19 cellular contexts compared by ENCODE assay signal in genomic region chr9:133440884-133441283, GRCh38. TPM values are rescaled to one million over a fixed set of nuclear protein-coding genes. Genes with fewer than 3 reads are reported as not detected.
DNase-seq lines count a peak whose midpoint lies in the region; ATAC-seq, FAIRE-seq and TF ChIP-seq lines count a peak whose summit lies in the region.
"Had no signal": no experiment of that assay in that cellular context is flagged by ENCODE, and none has a peak within 500 bp of the region (broad histone marks: within the 10 kb centered on the region; RNA-seq: fewer than 3 reads in every experiment).

No MANE protein-coding gene starts in this region.

- CTCF ChIA-PET in activated CD4-positive, alpha-beta T cell treated with anti-CD3 and anti-CD28 coated beads for 36 hours (lab: Charles Lee), result no interaction called here
- CTCF ChIA-PET in K562 (lab: Yijun Ruan, JAX; ENCODE audit: low intra/inter-chr PET ratio), result no interaction called here

- no peak for TF ChIP-seq CTCF in K562 (IDR thresholded peaks at IDR 0.05 in 2 of 3, conservative IDR thresholded peaks at IDR 0.05 in 1 of 3; ENCODE audit: insufficient read depth in 2 of 3, low read depth in 1 of 3, low read length in 3 of 3)

- no peaks in the 10 kb centered on the region for H3K27me3 Mint-ChIP-seq in activated CD4-positive, alpha-beta T cell treated with anti-CD3 and anti-CD28 coated beads for 36 hours
- H3K27me3 Mint-ChIP-seq in stimulated activated naive B cell treated with anti-CD40 and anti-IgM and Interleukin-4, amounts not matched to agents 10 μg/mL and 1 μg/mL and 100 μg/mL, for 72 hours, result no peaks in the 10 kb centered on the region
- H3K27me3 Mint-ChIP-seq: activated T-cell treated with anti-CD3 and anti-CD28 coated beads, Interleukin-2, amount 50 U/mL, for 24 hours; type B pancreatic cell had no signal

- H3K36me3 ChIP-seq in K562 (ENCODE audit: control insufficient read depth, insufficient read depth, low read length), result no peaks in the 10 kb centered on the region
- no peaks in the 10 kb centered on the region for H3K36me3 ChIP-seq in small intestine (ENCODE audit: control insufficient read depth in 2 of 2, insufficient read depth in 2 of 2, low read length in 2 of 2)

- H3K9me3 Mint-ChIP-seq in activated CD4-positive, alpha-beta T cell treated with anti-CD3 and anti-CD28 coated beads for 36 hours (ENCODE audit: low read depth), result no peaks in the 10 kb centered on the region
- no peaks in the 10 kb centered on the region for H3K9me3 Mint-ChIP-seq in stimulated activated naive B cell treated with anti-CD40 and anti-IgM and Interleukin-4, amounts not matched to agents 10 μg/mL and 1 μg/mL and 100 μg/mL, for 72 hours
- H3K9me3 Mint-ChIP-seq: activated T-cell treated with anti-CD3 and anti-CD28 coated beads, Interleukin-2, amount 50 U/mL, for 24 hours; type B pancreatic cell had no signal

- peaks cover 20% of the 10 kb centered on the region; the same call in 1 of the 2 replicates for H4K20me1 ChIP-seq in K562 (replicated peaks; ENCODE audit: control insufficient read depth, insufficient read depth, low read length)

- H3K27ac Mint-ChIP-seq in activated CD4-positive, alpha-beta T cell treated with anti-CD3 and anti-CD28 coated beads for 36 hours, result no peak overlapping the region
- peak overlapping the region; percentile 89 for H3K27ac Mint-ChIP-seq in stimulated activated naive B cell treated with anti-CD40 and anti-IgM and Interleukin-4, amounts not matched to agents 10 μg/mL and 1 μg/mL and 100 μg/mL, for 72 hours
- H3K27ac Mint-ChIP-seq: activated T-cell treated with anti-CD3 and anti-CD28 coated beads, Interleukin-2, amount 50 U/mL, for 24 hours; type B pancreatic cell had no signal

- H3K4me1 Mint-ChIP-seq in activated CD4-positive, alpha-beta T cell treated with anti-CD3 and anti-CD28 coated beads for 36 hours, result no peaks in the 10 kb centered on the region
- H3K4me1 Mint-ChIP-seq in stimulated activated naive B cell treated with anti-CD40 and anti-IgM and Interleukin-4, amounts not matched to agents 10 μg/mL and 1 μg/mL and 100 μg/mL, for 72 hours, result peaks cover 33 to 41% of the 10 kb centered on the region in 2 donors

- no peak for TF ChIP-seq RAD21 in K562 (CRISPR knock-in tag; conservative IDR thresholded peaks at IDR 0.05 in 1 of 2, IDR thresholded peaks at IDR 0.05 in 1 of 2)

- no peaks in the 10 kb centered on the region for H3K79me2 ChIP-seq in K562 (ENCODE audit: control insufficient read depth, insufficient read depth, low read length)

- no peak for FAIRE-seq in K562 (lab: Jason Lieb, UNC)
- FAIRE-seq in small intestine (lab: Jason Lieb, UNC), result no peak
- FAIRE-seq: H54 had no signal

- WGBS in K562 (ENCODE audit: insufficient coverage, low coverage, missing lambda C conversion rate), result 21% methylated on average over 12 of the region's 12 CpGs
- WGBS in small intestine, 3 donors, result 91 to 96% (median 93%) methylated on average over 12 of the region's 12 CpGs

- H3K27ac ChIP-seq in K562 (ENCODE audit: extremely low read depth, low read depth, low read length), result no peak overlapping the region
- H3K27ac ChIP-seq in small intestine (ENCODE audit: low read depth in 1 of 2, low read length in 1 of 2), result no peak overlapping the region
- H3K27ac ChIP-seq: 22Rv1 had no signal

- no peak for DNase-seq in activated CD4-positive, alpha-beta T cell treated with anti-CD3 and anti-CD28 coated beads for 36 hours
- DNase-seq in activated CD4-positive, alpha-beta T cell treated with anti-CD3 and anti-CD28 coated beads, Interleukin-2, amount 50 U/mL, for 48 hours, result no peak
- DNase-seq in K562 (ENCODE audit: extremely low read depth in 1 of 4, low spot score in 3 of 4) (peak in 2 of 4 experiments; percentile 33 to 36), small intestine (no peak), AG08395 (ENCODE audit: low spot score) (no peak), H4 (ENCODE audit: low spot score) (no peak)
- peak; percentile 42 for DNase-seq in stimulated activated naive B cell treated with anti-CD40 and anti-IgM and Interleukin-4, amounts not matched to agents 10 μg/mL and 1 μg/mL and 100 μg/mL, for 72 hours
- DNase-seq: activated CD4-positive, alpha-beta T cell treated with anti-CD3 and anti-CD28 coated beads, Interleukin-2, amount 50 U/mL, for 1 hour; activated T-cell treated with anti-CD3 and anti-CD28 coated beads, Interleukin-2, amount 50 U/mL, for 24 hours; caudate nucleus; effector CD4-positive, alpha-beta T cell; left colon; NCI-H1436 treated with DMSO at 0.1 percent for 48 hours; PC-3; stimulated activated naive CD4-positive, alpha-beta T cell had no signal

- no peak for TF ChIP-seq POLR2A in K562 (conservative IDR thresholded peaks at IDR 0.05)

- no peak overlapping the region for H2AFZ ChIP-seq in K562 (ENCODE audit: low read depth, low read length)

- H3K4me2 ChIP-seq in K562 (ENCODE audit: insufficient read depth, low read length), result no peak overlapping the region

- peaks cover 3% of the 10 kb centered on the region for H3K9me1 ChIP-seq in K562 (ENCODE audit: control insufficient read depth, insufficient read depth, low read length)

- no peaks in the 10 kb centered on the region for H3K36me3 Mint-ChIP-seq in activated CD4-positive, alpha-beta T cell treated with anti-CD3 and anti-CD28 coated beads for 36 hours (ENCODE audit: low read depth)
- peaks cover 0 to 2% of the 10 kb centered on the region in 2 donors for H3K36me3 Mint-ChIP-seq in stimulated activated naive B cell treated with anti-CD40 and anti-IgM and Interleukin-4, amounts not matched to agents 10 μg/mL and 1 μg/mL and 100 μg/mL, for 72 hours
- H3K36me3 Mint-ChIP-seq: type B pancreatic cell had no signal

- H3K4me3 ChIP-seq in K562 (no peak overlapping the region), small intestine (ENCODE audit: low read depth in 1 of 2, low read length in 2 of 2) (no peak overlapping the region)

- H3K9ac ChIP-seq in K562 (ENCODE audit: insufficient read depth in 1 of 2, low read depth in 2 of 2, low read length in 2 of 2), result no peak overlapping the region

- BruUV-seq in K562 (replicated peaks; lab: Mats Ljungman, UMichigan), result no TSS peak

- ATAC-seq in activated CD4-positive, alpha-beta T cell treated with anti-CD3 and anti-CD28 coated beads for 36 hours, result peak; percentile 32
- ATAC-seq in HG03378 (IDR thresholded peaks at IDR 0.05; ENCODE audit: unreplicated experiment) (peak; percentile 46), K562 (peak; percentile 52)
- peak; percentile 87 for ATAC-seq in stimulated activated naive B cell treated with anti-CD40 and anti-IgM and Interleukin-4, amounts not matched to agents 10 μg/mL and 1 μg/mL and 100 μg/mL, for 72 hours (replicated peaks)
- ATAC-seq: left colon, PC-3 had no signal

- POLR2A ChIA-PET in activated CD4-positive, alpha-beta T cell treated with anti-CD3 and anti-CD28 coated beads for 36 hours (lab: Charles Lee), result no interaction called here
- POLR2A ChIA-PET in K562 (lab: Yijun Ruan, JAX), result interaction anchor here (0.7 kb wide), 1 partner anchor 9 kb away, joined by 5 read pairs; no protein-coding TSS in a partner anchor

- H3K27me3 ChIP-seq in K562 (ENCODE audit: control insufficient read depth in 2 of 2, insufficient read depth in 2 of 2, low read length in 2 of 2), result peaks cover 59 to 99% of the 10 kb centered on the region in 2 experiments
- no peaks in the 10 kb centered on the region for H3K27me3 ChIP-seq in small intestine (ENCODE audit: control insufficient read depth in 2 of 2, insufficient read depth in 2 of 2, low read length in 2 of 2)

- TF ChIP-seq EP300 in K562 (IDR thresholded peaks at IDR 0.05; ENCODE audit: low read length), result no peak

- H3K4me1 ChIP-seq in K562 (replicated peaks in 1 of 2; ENCODE audit: control insufficient read depth in 2 of 2, insufficient read depth in 2 of 2, low read length in 2 of 2) (peaks cover 0 to 28% of the 10 kb centered on the region in 2 experiments; a peak in 2 of 5 replicates), small intestine (ENCODE audit: control insufficient read depth in 2 of 2, insufficient read depth in 1 of 2, low read depth in 1 of 2, low read length in 1 of 2) (no peaks in the 10 kb centered on the region)

- H3K9me3 ChIP-seq in K562 (replicated peaks; ENCODE audit: control insufficient read depth, insufficient read depth, low read depth, low read length) (no peaks in the 10 kb centered on the region), small intestine (ENCODE audit: control insufficient read depth, low read depth) (no peaks in the 10 kb centered on the region)

- intact Hi-C loops in activated CD4-positive, alpha-beta T cell treated with anti-CD3 and anti-CD28 coated beads for 36 hours (cut with DNase I, micrococcal nuclease), result no loop called here
- intact Hi-C loops in K562 (cut with micrococcal nuclease), result no loop called here

- no peak overlapping the region for H3K4me3 Mint-ChIP-seq in activated CD4-positive, alpha-beta T cell treated with anti-CD3 and anti-CD28 coated beads for 36 hours
- H3K4me3 Mint-ChIP-seq in stimulated activated naive B cell treated with anti-CD40 and anti-IgM and Interleukin-4, amounts not matched to agents 10 μg/mL and 1 μg/mL and 100 μg/mL, for 72 hours, result peak overlapping the region in 1 of 2 donors; percentile 42
- H3K4me3 Mint-ChIP-seq: activated T-cell treated with anti-CD3 and anti-CD28 coated beads, Interleukin-2, amount 50 U/mL, for 24 hours; type B pancreatic cell had no signal

- in situ Hi-C loops in K562 (cut with MboI), result no loop called here

RNA-seq across cellular contexts. Expression of gene ADAMTS13, which starts 18.7 kb away (rescaled TPM):
- total RNA-seq in activated CD4-positive, alpha-beta T cell treated with anti-CD3 and anti-CD28 coated beads for 36 hours, result 1 to 10 TPM; 1.7 to 2.5 TPM
- 0.51 and 1.4 TPM in 2 replicates for total RNA-seq in K562 (2011; cell fraction: chromatin; rRNA removed; ENCODE audit: low replicate concordance)
- 0.53 and 0.83 TPM in 2 replicates for total RNA-seq in K562 (2011; cell fraction: nucleolus; rRNA removed)
- total RNA-seq in K562 (2011; cell fraction: nucleoplasm; rRNA removed), result 0.44 and 1.4 TPM in 2 replicates
- total RNA-seq in K562 (2014; rRNA removed), result 0.04 TPM in 1 of 2 replicates, not detected in the other
- total RNA-seq in K562 (2014; rRNA removed; fragmentation: Illumina TruSeq; extraction: Trizol), result not detected in 2 replicates
- 0.04 TPM in 1 of 2 replicates, not detected in the other for total RNA-seq in K562 (2015; rRNA removed; fragmentation: Illumina TruSeq; extraction: Trizol)
- 0.07 TPM in 1 of 2 replicates, not detected in the other for total RNA-seq in K562 (2021)
- 0.16 and 0.20 TPM in 2 replicates for polyA plus RNA-seq in K562 (2011; rRNA removed)
- polyA plus RNA-seq in K562 (2011; cell fraction: cytosol; rRNA removed), result 0.10 and 0.16 TPM in 2 replicates
- 1.2 and 1.3 TPM in 2 replicates for polyA plus RNA-seq in K562 (2011; cell fraction: nucleus; rRNA removed)
- polyA plus RNA-seq in K562 (2012), result 0.29 and 1.0 TPM in 2 replicates
- 0.03 TPM in 1 of 2 replicates, not detected in the other for polyA plus RNA-seq in K562 (2014; fragmentation: Illumina TruSeq; extraction: Trizol)
- polyA plus RNA-seq in K562 (2014; fragmentation: Nextera tagmentation; extraction: Ambion mirVana), result not detected
- 0.04 and 0.26 TPM in 2 replicates for polyA plus RNA-seq in K562 (2014; rRNA removed)
- polyA minus RNA-seq in K562 (2011; rRNA and poly(A)+ RNA removed), result not detected in 2 replicates
- not detected in 2 replicates for polyA minus RNA-seq in K562 (2011; cell fraction: cytosol; rRNA and poly(A)+ RNA removed)
- polyA minus RNA-seq in K562 (2011; cell fraction: nucleus; rRNA and poly(A)+ RNA removed), result 0.33 and 0.40 TPM in 2 replicates
- 10 to 100 TPM in 1 of 3 donors, 1 to 10 TPM in 2; 2.4 to 16.8 (median 6.5) TPM for polyA plus RNA-seq in small intestine
- 0.06 and 0.12 TPM in 2 replicates for total RNA-seq in H4 (2014; rRNA removed; shearing (Covaris generic))

RNA-seq across cellular contexts. Expression of gene CACFD1, which starts 18.9 kb away (rescaled TPM):
- total RNA-seq in activated CD4-positive, alpha-beta T cell treated with anti-CD3 and anti-CD28 coated beads for 36 hours, result under 1 TPM; 0.87 to 0.90 TPM
- total RNA-seq in K562 (2011; cell fraction: chromatin; rRNA removed; ENCODE audit: low replicate concordance), result 2.9 and 4.1 TPM in 2 replicates
- total RNA-seq in K562 (2011; cell fraction: nucleolus; rRNA removed), result 3.4 and 4.7 TPM in 2 replicates
- 3.2 and 5.5 TPM in 2 replicates for total RNA-seq in K562 (2011; cell fraction: nucleoplasm; rRNA removed)
- total RNA-seq in K562 (2014; rRNA removed) (1.1 and 1.2 TPM in 2 replicates), K562 (2014; rRNA removed; fragmentation: Illumina TruSeq; extraction: Trizol) (0.11 and 0.13 TPM in 2 replicates), K562 (2015; rRNA removed; fragmentation: Illumina TruSeq; extraction: Trizol) (0.54 and 0.64 TPM in 2 replicates), K562 (2021) (1.4 and 1.8 TPM in 2 replicates)
- polyA plus RNA-seq in K562 (2011; rRNA removed) (0.87 and 1.2 TPM in 2 replicates), K562 (2014; fragmentation: Illumina TruSeq; extraction: Trizol) (0.16 and 0.37 TPM in 2 replicates), K562 (2014; fragmentation: Nextera tagmentation; extraction: Ambion mirVana) (not detected), K562 (2014; rRNA removed) (1.1 and 1.4 TPM in 2 replicates), small intestine (10 to 100 TPM; 27.0 to 30.8 (median 28.2) TPM)
- 0.77 and 1.1 TPM in 2 replicates for polyA plus RNA-seq in K562 (2011; cell fraction: cytosol; rRNA removed)
- 1.3 and 2.3 TPM in 2 replicates for polyA plus RNA-seq in K562 (2011; cell fraction: nucleus; rRNA removed)
- polyA plus RNA-seq in K562 (2012), result 0.89 and 3.8 TPM in 2 replicates
- 0.57 and 0.70 TPM in 2 replicates for polyA minus RNA-seq in K562 (2011; rRNA and poly(A)+ RNA removed)
- polyA minus RNA-seq in K562 (2011; cell fraction: cytosol; rRNA and poly(A)+ RNA removed), result 0.67 and 0.82 TPM in 2 replicates
- 1.7 and 1.8 TPM in 2 replicates for polyA minus RNA-seq in K562 (2011; cell fraction: nucleus; rRNA and poly(A)+ RNA removed)
- total RNA-seq in H4 (2014; rRNA removed; shearing (Covaris generic)), result 2.5 TPM in 2 replicates

RNA-seq across cellular contexts. Expression of gene REXO4, which starts 23.1 kb away (rescaled TPM):
- 10 to 100 TPM; 25.9 to 34.3 TPM for total RNA-seq in activated CD4-positive, alpha-beta T cell treated with anti-CD3 and anti-CD28 coated beads for 36 hours
- total RNA-seq in K562 (2011; cell fraction: chromatin; rRNA removed; ENCODE audit: low replicate concordance), result 33.3 and 49.1 TPM in 2 replicates
- 33.0 and 38.9 TPM in 2 replicates for total RNA-seq in K562 (2011; cell fraction: nucleolus; rRNA removed)
- total RNA-seq in K562 (2011; cell fraction: nucleoplasm; rRNA removed), result 25.6 and 35.8 TPM in 2 replicates
- 70.5 and 72.9 TPM in 2 replicates for total RNA-seq in K562 (2014; rRNA removed)
- 19.6 and 21.6 TPM in 2 replicates for total RNA-seq in K562 (2014; rRNA removed; fragmentation: Illumina TruSeq; extraction: Trizol)
- total RNA-seq in K562 (2015; rRNA removed; fragmentation: Illumina TruSeq; extraction: Trizol), result 31.1 and 31.3 TPM in 2 replicates
- 56.4 and 57.9 TPM in 2 replicates for total RNA-seq in K562 (2021)
- 23.9 and 29.2 TPM in 2 replicates for polyA plus RNA-seq in K562 (2011; rRNA removed)
- polyA plus RNA-seq in K562 (2011; cell fraction: cytosol; rRNA removed), result 26.2 and 39.1 TPM in 2 replicates
- polyA plus RNA-seq in K562 (2011; cell fraction: nucleus; rRNA removed), result 19.8 and 27.2 TPM in 2 replicates
- 22.0 and 39.1 TPM in 2 replicates for polyA plus RNA-seq in K562 (2012)
- polyA plus RNA-seq in K562 (2014; fragmentation: Illumina TruSeq; extraction: Trizol), result 40.9 and 45.1 TPM in 2 replicates
- polyA plus RNA-seq in K562 (2014; fragmentation: Nextera tagmentation; extraction: Ambion mirVana), result 1 to 10 TPM; 3.4 to 5.0 TPM
- polyA plus RNA-seq in K562 (2014; rRNA removed), result 58.8 and 62.3 TPM in 2 replicates
- polyA minus RNA-seq in K562 (2011; rRNA and poly(A)+ RNA removed), result 22.5 and 31.4 TPM in 2 replicates
- 17.9 and 24.8 TPM in 2 replicates for polyA minus RNA-seq in K562 (2011; cell fraction: cytosol; rRNA and poly(A)+ RNA removed)
- polyA minus RNA-seq in K562 (2011; cell fraction: nucleus; rRNA and poly(A)+ RNA removed), result 13.6 and 16.7 TPM in 2 replicates
- polyA plus RNA-seq in small intestine, result 10 to 100 TPM; 18.9 to 22.9 (median 20.1) TPM
- total RNA-seq in H4 (2014; rRNA removed; shearing (Covaris generic)), result 11.5 and 15.8 TPM in 2 replicates

RNA-seq across cellular contexts. Expression of gene SLC2A6, which starts 38.0 kb away (rescaled TPM):
- 1 to 10 TPM; 1.6 to 1.9 TPM for total RNA-seq in activated CD4-positive, alpha-beta T cell treated with anti-CD3 and anti-CD28 coated beads for 36 hours
- 0.32 and 1.7 TPM in 2 replicates for total RNA-seq in K562 (2011; cell fraction: chromatin; rRNA removed; ENCODE audit: low replicate concordance)
- total RNA-seq in K562 (2011; cell fraction: nucleolus; rRNA removed), result 1.2 and 1.8 TPM in 2 replicates
- total RNA-seq in K562 (2011; cell fraction: nucleoplasm; rRNA removed), result 0.53 and 1.3 TPM in 2 replicates
- total RNA-seq in K562 (2014; rRNA removed) (0.09 and 0.41 TPM in 2 replicates), K562 (2014; rRNA removed; fragmentation: Illumina TruSeq; extraction: Trizol) (0.04 and 0.06 TPM in 2 replicates), K562 (2015; rRNA removed; fragmentation: Illumina TruSeq; extraction: Trizol) (0.04 TPM in 1 of 2 replicates, not detected in the other), K562 (2021) (0.16 and 0.38 TPM in 2 replicates)
- polyA plus RNA-seq in K562 (2011; rRNA removed) (0.08 and 0.22 TPM in 2 replicates), K562 (2014; fragmentation: Illumina TruSeq; extraction: Trizol) (not detected in 2 replicates), K562 (2014; fragmentation: Nextera tagmentation; extraction: Ambion mirVana) (not detected), K562 (2014; rRNA removed) (0.27 and 0.39 TPM in 2 replicates), small intestine (1 to 10 TPM in 2 of 3 donors, under 1 TPM in 1; 0.89 to 2.5 (median 1.6) TPM)
- polyA plus RNA-seq in K562 (2011; cell fraction: cytosol; rRNA removed), result 0.19 and 0.58 TPM in 2 replicates
- polyA plus RNA-seq in K562 (2011; cell fraction: nucleus; rRNA removed), result 0.32 and 0.61 TPM in 2 replicates
- polyA plus RNA-seq in K562 (2012), result 0.17 and 0.24 TPM in 2 replicates
- 0.09 and 0.21 TPM in 2 replicates for polyA minus RNA-seq in K562 (2011; rRNA and poly(A)+ RNA removed)
- polyA minus RNA-seq in K562 (2011; cell fraction: cytosol; rRNA and poly(A)+ RNA removed), result 0.48 and 0.64 TPM in 2 replicates
- polyA minus RNA-seq in K562 (2011; cell fraction: nucleus; rRNA and poly(A)+ RNA removed), result 0.81 and 1.4 TPM in 2 replicates
- 4.0 and 5.1 TPM in 2 replicates for total RNA-seq in H4 (2014; rRNA removed; shearing (Covaris generic))

Comparison
In these comparisons a context has a peak if more than half of its experiments do, and no peak if none do; other contexts are left out.
1. ATAC-seq: peak in every context shown above with its lines; median percentile 87 in stimulated activated naive B cell treated with anti-CD40 and anti-IgM and Interleukin-4, amounts not matched to agents 10 μg/mL and 1 μg/mL and 100 μg/mL, for 72 hours; 52 in K562; 46 in HG03378; 32 in activated CD4-positive, alpha-beta T cell treated with anti-CD3 and anti-CD28 coated beads for 36 hours.